ENCODE assay signal across 9 cellular contexts in genomic region chr9:130663258-130664171, GRCh38. TPM values are rescaled to one million over a fixed set of nuclear protein-coding genes. Genes with fewer than 3 reads are reported as not detected.
A peak's percentile ranks its signal among the peaks of the same experiment; 100 is the strongest.
DNase-seq lines count a peak whose midpoint lies in the region; ATAC-seq and TF ChIP-seq lines count a peak whose summit lies in the region.
"Had no signal": no experiment of that assay in that cellular context is flagged by ENCODE, and none has a peak within 500 bp of the region (broad histone marks: within the 10 kb centered on the region; RNA-seq: fewer than 3 reads in every experiment).

No MANE protein-coding gene starts in this region.

- H3K4me1 ChIP-seq in stomach smooth muscle (ENCODE audit: control insufficient read depth, insufficient read depth, low read length) = peaks cover 55% of the 10 kb centered on the region

- peak overlapping the region; percentile 25 to 55 for H3K4me3 ChIP-seq in stomach smooth muscle (ENCODE audit: low read length in 2 of 2)

- H3K4me1 Mint-ChIP-seq in activated naive CD4-positive, alpha-beta T cell treated with anti-CD3 and anti-CD28 coated beads for 36 hours (ENCODE audit: low read depth) = peaks cover 31% of the 10 kb centered on the region
- H3K4me1 Mint-ChIP-seq in WTC11 = peaks cover 27% of the 10 kb centered on the region

- intact Hi-C loops in activated naive CD4-positive, alpha-beta T cell treated with anti-CD3 and anti-CD28 coated beads for 36 hours (cut with micrococcal nuclease) = no loop called here

- peak; percentile 13 for ATAC-seq in WTC11
- no peak for ATAC-seq in GM18870 (IDR thresholded peaks at IDR 0.05; ENCODE audit: unreplicated experiment)
- no peak for ATAC-seq in HG02885 (IDR thresholded peaks at IDR 0.05; ENCODE audit: poor library complexity, unreplicated experiment)

- H3K9ac ChIP-seq in stomach smooth muscle (ENCODE audit: low read length in 2 of 2) = no peak overlapping the region

- no peaks in the 10 kb centered on the region for H3K36me3 Mint-ChIP-seq in activated naive CD4-positive, alpha-beta T cell treated with anti-CD3 and anti-CD28 coated beads for 36 hours (ENCODE audit: low read depth)
- peaks cover 4% of the 10 kb centered on the region; the same call in 1 of the 2 replicates for H3K36me3 Mint-ChIP-seq in WTC11

- H3K4me3 Mint-ChIP-seq in activated naive CD4-positive, alpha-beta T cell treated with anti-CD3 and anti-CD28 coated beads for 36 hours = no peak overlapping the region
- H3K4me3 Mint-ChIP-seq in WTC11 = peak overlapping the region; percentile 70

- peak; percentile 19 for DNase-seq in activated naive CD4-positive, alpha-beta T cell treated with Interleukin-2 at 50 U/mL for 16 hours
- no peak for DNase-seq in activated naive CD4-positive, alpha-beta T cell treated with anti-CD3 and anti-CD28 coated beads for 36 hours
- peak; percentile 62 for DNase-seq in WTC11 (ENCODE audit: low spot score)
- peak; percentile 69 for DNase-seq in iPS-NIHi11 (ENCODE audit: low spot score)
- no peak for DNase-seq in MV-4-11 (lab: John Stamatoyannopoulos, UW)
- DNase-seq: cerebellar nuclear complex had no signal

- CTCF ChIA-PET in activated naive CD4-positive, alpha-beta T cell treated with anti-CD3 and anti-CD28 coated beads for 36 hours (lab: Charles Lee) = interaction anchor here (1.0 to 1.3 kb wide), 2 partner anchors 20 to 22 kb away, joined by 3 read pairs; no protein-coding TSS in a partner anchor
- CTCF ChIA-PET in WTC11 (lab: Charles Lee) = interaction anchor here (1.5 to 4.5 kb wide), 4 partner anchors 20 to 203 kb away, joined by 4 to 39 read pairs (median 13); partner anchors contain the start of gene EXOSC2

- POLR2A ChIA-PET in WTC11 (lab: Charles Lee) = interaction anchor here (0.6 kb wide), 1 partner anchor 150 kb away, joined by 7 read pairs; no protein-coding TSS in a partner anchor

- peaks cover 66% of the 10 kb centered on the region for H3K27me3 Mint-ChIP-seq in activated naive CD4-positive, alpha-beta T cell treated with anti-CD3 and anti-CD28 coated beads for 36 hours (ENCODE audit: low read depth)
- peaks cover 100% of the 10 kb centered on the region for H3K27me3 Mint-ChIP-seq in WTC11 (ENCODE audit: low read depth)

- H3K36me3 ChIP-seq in stomach smooth muscle (ENCODE audit: control insufficient read depth in 2 of 2, insufficient read depth in 2 of 2, low read length in 2 of 2) = no peaks in the 10 kb centered on the region

- no peaks in the 10 kb centered on the region for H3K9me3 ChIP-seq in stomach smooth muscle (ENCODE audit: control insufficient read depth in 2 of 2, low read length in 2 of 2)

- no peaks in the 10 kb centered on the region for H3K9me3 Mint-ChIP-seq in activated naive CD4-positive, alpha-beta T cell treated with anti-CD3 and anti-CD28 coated beads for 36 hours
- no peaks in the 10 kb centered on the region for H3K9me3 Mint-ChIP-seq in WTC11

- no peak overlapping the region for H3K27ac ChIP-seq in stomach smooth muscle (ENCODE audit: low read length)

- peaks cover 65 to 94% of the 10 kb centered on the region in 2 donors for H3K27me3 ChIP-seq in stomach smooth muscle (ENCODE audit: control insufficient read depth in 1 of 2, insufficient read depth in 2 of 2, low read length in 2 of 2)

- no peak for TF ChIP-seq CTCF in WTC11 (IDR thresholded peaks at IDR 0.05)

- H3K27ac Mint-ChIP-seq in activated naive CD4-positive, alpha-beta T cell treated with anti-CD3 and anti-CD28 coated beads for 36 hours = no peak overlapping the region
- H3K27ac Mint-ChIP-seq in WTC11 = no peak overlapping the region

TF ChIP-seq in WTC11, 78 proteins besides CTCF, POLR2A, EP300 and RAD21:
- peak; percentile 96 for TF ChIP-seq PRDM15 (CRISPR knock-in tag; IDR thresholded peaks at IDR 0.05)
- no peak for TF ChIP-seq ATF6 (CRISPR knock-in tag; IDR thresholded peaks at IDR 0.05)
TF ChIP-seq in WTC11: peak in this region for 1.

RNA-seq across cellular contexts. Expression of gene PRDM12, which starts 0.9 kb away (rescaled TPM):
- total RNA-seq in activated naive CD4-positive, alpha-beta T cell treated with anti-CD3 and anti-CD28 coated beads for 36 hours = not detected
- 0.07 to 0.09 TPM in 2 of 3 replicates, not detected in the other for total RNA-seq in WTC11 (2021)

RNA-seq across cellular contexts. Expression of gene EXOSC2, which starts 30.1 kb away (rescaled TPM):
- 10 to 100 TPM; 70.1 to 72.6 TPM for total RNA-seq in activated naive CD4-positive, alpha-beta T cell treated with anti-CD3 and anti-CD28 coated beads for 36 hours
- total RNA-seq in WTC11 (2021) = 76.1 to 80.3 TPM (median 79.2 TPM) in 3 replicates

Comparison
In these comparisons a context has a peak if more than half of its experiments do, and no peak if none do; other contexts are left out.
1. DNase-seq: peak in activated naive CD4-positive, alpha-beta T cell treated with Interleukin-2 at 50 U/mL for 16 hours (single experiment), WTC11 (single experiment) and iPS-NIHi11 (single experiment); none in activated naive CD4-positive, alpha-beta T cell treated with anti-CD3 and anti-CD28 coated beads for 36 hours (single experiment) and MV-4-11 (single experiment).